Comparison of ENCODE assay signal across 9 cellular contexts in the genomic region with DNA sequence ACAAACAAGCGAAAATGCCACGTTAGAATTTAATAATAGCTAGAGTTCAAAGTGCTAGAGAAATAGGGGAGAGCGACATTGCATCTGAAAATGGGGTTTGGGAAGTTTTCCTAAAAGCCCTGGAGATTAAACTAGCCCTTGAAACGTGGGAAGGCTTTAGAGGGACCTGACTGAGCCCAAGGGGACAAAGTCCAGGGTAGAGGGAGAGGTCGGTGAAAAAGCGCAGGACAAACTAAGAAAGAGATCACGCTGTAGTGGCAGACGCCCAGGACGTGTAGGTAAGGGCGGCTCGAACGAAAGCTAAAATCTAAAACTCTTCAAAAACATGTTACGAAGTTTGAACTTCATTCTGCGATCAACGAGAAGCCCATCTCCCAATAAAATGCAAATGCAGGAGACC. TPM values are rescaled to one million over a fixed set of nuclear protein-coding genes. Genes with fewer than 3 reads are reported as not detected.
DNase-seq lines count a peak whose midpoint lies in the region; ATAC-seq, FAIRE-seq and TF ChIP-seq lines count a peak whose summit lies in the region.
"Had no signal": no experiment of that assay in that cellular context is flagged by ENCODE, and none has a peak within 500 bp of the region (broad histone marks: within the 10 kb centered on the region; RNA-seq: fewer than 3 reads in every experiment).

No MANE protein-coding gene starts in this region.

- TF ChIP-seq EP300 in HepG2 (IDR thresholded peaks at IDR 0.05; ENCODE audit: low read depth in 2 of 2, low read length in 2 of 2) (no peak), HepG2 (CRISPR knock-in tag; IDR thresholded peaks at IDR 0.05; ENCODE audit: borderline replicate concordance) (no peak)

- H3K4me1 ChIP-seq in adrenal gland (replicated peaks in 1 of 2) (no peaks in the 10 kb centered on the region), HepG2 (ENCODE audit: insufficient read depth, low read length) (peaks cover 19% of the 10 kb centered on the region), thyroid gland (peaks cover 0 to 4% of the 10 kb centered on the region in 2 donors)

- CTCF ChIA-PET in activated CD8-positive, alpha-beta memory T cell treated with anti-CD3 and anti-CD28 coated beads, Interleukin-2, amount 10 ng/mL, durations not matched to agents 7 days and 5 days (lab: Charles Lee): no interaction called here
- CTCF ChIA-PET in HepG2 (lab: Yijun Ruan, JAX; ENCODE audit: low intra/inter-chr PET ratio, low total read pairs): no interaction called here

- no peak for TF ChIP-seq RAD21 in HepG2 (CRISPR knock-in tag; IDR thresholded peaks at IDR 0.05)

- H3K27ac Mint-ChIP-seq in activated CD8-positive, alpha-beta memory T cell treated with anti-CD3 and anti-CD28 coated beads, Interleukin-2, amount 10 ng/mL, durations not matched to agents 7 days and 5 days: no peak overlapping the region

- 58 to 84% (median 69%) methylated on average over 13 to 15 of the region's 15 CpGs for WGBS in adrenal gland, 4 donors
- under 1% methylated on average over 13 of the region's 15 CpGs for WGBS in HepG2 (ENCODE audit: low lambda C conversion rate)
- 81% methylated on average over 15 of the region's 15 CpGs for WGBS in thyroid gland, 2 donors

- H3K4me2 ChIP-seq in HepG2 (ENCODE audit: low read depth, low read length): peak overlapping the region; percentile 76

- peak overlapping the region in 1 of 4 donors; percentile 82 for H3K4me3 ChIP-seq in adrenal gland
- H3K4me3 ChIP-seq in HepG2 (replicated peaks in 1 of 3; ENCODE audit: insufficient read depth in 1 of 3, low read depth in 2 of 3, low read length in 3 of 3): peak overlapping the region; percentile 48 to 83 (median 64)
- peak overlapping the region in 1 of 3 donors; percentile 63 for H3K4me3 ChIP-seq in thyroid gland (replicated peaks in 1 of 3)

- peak overlapping the region in 4 of 5 donors; percentile 91 to 98 (median 95) for H3K27ac ChIP-seq in adrenal gland
- peak overlapping the region; percentile 93 for H3K27ac ChIP-seq in HepG2 (ENCODE audit: extremely low read length, insufficient read depth, low read length)
- H3K27ac ChIP-seq in thyroid gland: peak overlapping the region; percentile 93 to 97 (median 97)

- in situ Hi-C loops in HepG2 (cut with HindIII; ENCODE audit: extremely low pct_ligation_motif_present, low pct_unique_long_range_greater_than_20kb): no loop called here

- peaks cover 3% of the 10 kb centered on the region for H3K27me3 ChIP-seq in adrenal gland
- no peaks in the 10 kb centered on the region; a peak in 1 of 5 replicates for H3K27me3 ChIP-seq in HepG2 (ENCODE audit: control insufficient read depth in 1 of 2, insufficient read depth in 2 of 2, low read length in 2 of 2)
- no peaks in the 10 kb centered on the region for H3K27me3 ChIP-seq in thyroid gland

- H3K9me3 Mint-ChIP-seq in activated CD8-positive, alpha-beta memory T cell treated with anti-CD3 and anti-CD28 coated beads, Interleukin-2, amount 10 ng/mL, durations not matched to agents 7 days and 5 days (ENCODE audit: low read depth): no peaks in the 10 kb centered on the region

- no peaks in the 10 kb centered on the region for H3K9me3 ChIP-seq in adrenal gland (replicated peaks in 1 of 3)
- H3K9me3 ChIP-seq in HepG2 (ENCODE audit: low read length): no peaks in the 10 kb centered on the region
- H3K9me3 ChIP-seq in thyroid gland: no peaks in the 10 kb centered on the region

- H3K4me3 Mint-ChIP-seq in activated CD8-positive, alpha-beta memory T cell treated with anti-CD3 and anti-CD28 coated beads, Interleukin-2, amount 10 ng/mL, durations not matched to agents 7 days and 5 days: peak overlapping the region; percentile 80

- peak overlapping the region; percentile 82 for H3K9ac ChIP-seq in HepG2 (ENCODE audit: insufficient read depth, low read depth, low read length)

- TF ChIP-seq CTCF in adrenal gland (IDR thresholded peaks at IDR 0.05) (no peak), HepG2 (CRISPR knock-in tag; IDR thresholded peaks at IDR 0.05) (no peak), thyroid gland (IDR thresholded peaks at IDR 0.05) (no peak)

- no peak for ATAC-seq in activated CD8-positive, alpha-beta memory T cell treated with anti-CD3 and anti-CD28 coated beads, Interleukin-2, amount 10 ng/mL, durations not matched to agents 7 days and 5 days
- peak; percentile 14 for ATAC-seq in HepG2
- no peak for ATAC-seq in HG02571 (IDR thresholded peaks at IDR 0.05; ENCODE audit: unreplicated experiment)
- ATAC-seq in GM19463 (IDR thresholded peaks at IDR 0.05; ENCODE audit: unreplicated experiment): no peak

- intact Hi-C loops in adrenal gland (cut with DNase I) (no loop called here), HepG2 (cut with micrococcal nuclease; ENCODE audit: unreplicated experiment) (loop anchor here (5.0 kb wide), 1 partner anchor 137 kb away; no protein-coding TSS in a partner anchor), thyroid gland (cut with DNase I) (no loop called here)

- no peak for DNase-seq in activated CD8-positive, alpha-beta memory T cell treated with anti-CD3 and anti-CD28 coated beads, Interleukin-2, amount 10 ng/mL, durations not matched to agents 7 days and 5 days
- DNase-seq in activated CD8-positive, alpha-beta memory T cell treated with anti-CD3 and anti-CD28 coated beads, Interleukin-2, amount 50 U/mL, for 48 hours: no peak
- DNase-seq in adrenal gland (no peak), HepG2 (ENCODE audit: low spot score) (peak; percentile 52), thyroid gland (no peak), amygdala (lab: John Stamatoyannopoulos, UW) (no peak)
- DNase-seq: COR-L47 had no signal

- FAIRE-seq in HepG2 (lab: Jason Lieb, UNC): peak; percentile 76

- peaks cover 23% of the 10 kb centered on the region for H3K79me2 ChIP-seq in HepG2 (ENCODE audit: insufficient read depth, low read length)

- H3K36me3 ChIP-seq in adrenal gland (replicated peaks in 1 of 2) (no peaks in the 10 kb centered on the region), HepG2 (replicated peaks in 1 of 2; ENCODE audit: control insufficient read depth in 1 of 2, insufficient read depth in 2 of 2, low read length in 2 of 2) (no peaks in the 10 kb centered on the region), thyroid gland (no peaks in the 10 kb centered on the region)

- TF ChIP-seq POLR2A in adrenal gland (IDR thresholded peaks at IDR 0.05) (no peak), HepG2 (IDR thresholded peaks at IDR 0.05; ENCODE audit: insufficient read depth in 1 of 2, low read depth in 2 of 2, low read length in 2 of 2) (0 out of 4 replicates have a peak, but pooled peaks of 1 of the 2 experiments have one; percentile 14), thyroid gland (IDR thresholded peaks at IDR 0.05) (no peak)

- H4K20me1 ChIP-seq in HepG2 (ENCODE audit: insufficient read depth, low read length): no peaks in the 10 kb centered on the region

- H2AFZ ChIP-seq in HepG2 (ENCODE audit: low read length): no peak overlapping the region

- no TSS peak for BruUV-seq in HepG2 (replicated peaks; lab: Mats Ljungman, UMichigan)

- H3K36me3 Mint-ChIP-seq in activated CD8-positive, alpha-beta memory T cell treated with anti-CD3 and anti-CD28 coated beads, Interleukin-2, amount 10 ng/mL, durations not matched to agents 7 days and 5 days: peaks cover 3% of the 10 kb centered on the region

- peaks cover 17% of the 10 kb centered on the region for H3K4me1 Mint-ChIP-seq in activated CD8-positive, alpha-beta memory T cell treated with anti-CD3 and anti-CD28 coated beads, Interleukin-2, amount 10 ng/mL, durations not matched to agents 7 days and 5 days

- H3K27me3 Mint-ChIP-seq in activated CD8-positive, alpha-beta memory T cell treated with anti-CD3 and anti-CD28 coated beads, Interleukin-2, amount 10 ng/mL, durations not matched to agents 7 days and 5 days: no peaks in the 10 kb centered on the region

- POLR2A ChIA-PET in HepG2 (lab: Yijun Ruan, JAX): interaction anchor here (1.0 kb wide), 1 partner anchor 8 kb away, joined by 3 read pairs; no protein-coding TSS in a partner anchor

RNA-seq across cellular contexts. Expression of a gene that starts 1.1 kb away (rescaled TPM):
- total RNA-seq in activated CD8-positive, alpha-beta memory T cell treated with anti-CD3 and anti-CD28 coated beads, Interleukin-2, amount 10 ng/mL, durations not matched to agents 7 days and 5 days: 10 to 100 TPM; 13.1 to 13.3 TPM
- 10 to 100 TPM; 14.6 to 29.9 (median 20.9) TPM for total RNA-seq in adrenal gland
- 10 to 100 TPM in 1 of 3 donors, 1 to 10 TPM in 2; 3.3 to 13.8 (median 4.6) TPM for polyA plus RNA-seq in adrenal gland
- total RNA-seq in HepG2 (2016; rRNA removed; fragmentation: Illumina TruSeq; extraction: Trizol): 16.0 and 16.9 TPM in 2 replicates
- total RNA-seq in HepG2 (2016; cell fraction: cytosol; rRNA removed; fragmentation: Illumina TruSeq; extraction: Trizol; ENCODE audit: low read depth): 4.8 and 5.5 TPM in 2 replicates
- total RNA-seq in HepG2 (2016; cell fraction: insoluble cytoplasmic fraction; rRNA removed; fragmentation: Illumina TruSeq; extraction: Trizol): 15.8 and 17.4 TPM in 2 replicates
- 7.3 and 7.8 TPM in 2 replicates for total RNA-seq in HepG2 (2016; cell fraction: membrane; rRNA removed; fragmentation: Illumina TruSeq; extraction: Trizol)
- 28.6 and 28.9 TPM in 2 replicates for total RNA-seq in HepG2 (2016; cell fraction: nucleus; rRNA removed; fragmentation: Illumina TruSeq; extraction: Trizol)
- polyA plus RNA-seq in HepG2 (2011; rRNA removed): 8.3 and 8.5 TPM in 2 replicates
- polyA plus RNA-seq in HepG2 (2011; cell fraction: cytosol; rRNA removed): 3.1 and 5.3 TPM in 2 replicates
- polyA plus RNA-seq in HepG2 (2011; cell fraction: nucleus; rRNA removed): 6.6 and 7.9 TPM in 2 replicates
- 10.5 and 13.0 TPM in 2 replicates for polyA plus RNA-seq in HepG2 (2012)
- polyA plus RNA-seq in HepG2 (2016; cell fraction: cytosol; fragmentation: Illumina TruSeq; extraction: Trizol; ENCODE audit: low read depth): 1.1 and 1.2 TPM in 2 replicates
- 12.5 and 14.1 TPM in 2 replicates for polyA plus RNA-seq in HepG2 (2016; cell fraction: insoluble cytoplasmic fraction; fragmentation: Illumina TruSeq; extraction: Trizol; ENCODE audit: low read depth)
- 2.6 and 2.8 TPM in 2 replicates for polyA plus RNA-seq in HepG2 (2016; cell fraction: membrane; fragmentation: Illumina TruSeq; extraction: Trizol; ENCODE audit: low read depth)
- 27.2 and 27.4 TPM in 2 replicates for polyA plus RNA-seq in HepG2 (2016; cell fraction: nucleus; fragmentation: Illumina TruSeq; extraction: Trizol; ENCODE audit: insufficient read depth, low read depth)
- polyA minus RNA-seq in HepG2 (2011; rRNA and poly(A)+ RNA removed; ENCODE audit: low replicate concordance): 7.6 and 13.7 TPM in 2 replicates
- polyA minus RNA-seq in HepG2 (2011; cell fraction: cytosol; rRNA and poly(A)+ RNA removed): 13.0 and 15.3 TPM in 2 replicates
- 34.8 and 37.4 TPM in 2 replicates for polyA minus RNA-seq in HepG2 (2011; cell fraction: nucleus; rRNA and poly(A)+ RNA removed)
- total RNA-seq in thyroid gland: 10 to 100 TPM; 22.8 to 40.3 (median 26.2) TPM

RNA-seq across cellular contexts. Expression of a gene that starts 31.4 kb away (rescaled TPM):
- total RNA-seq in activated CD8-positive, alpha-beta memory T cell treated with anti-CD3 and anti-CD28 coated beads, Interleukin-2, amount 10 ng/mL, durations not matched to agents 7 days and 5 days: not detected
- total RNA-seq in adrenal gland: not detected
- polyA plus RNA-seq in adrenal gland: not detected
- not detected in 2 replicates for total RNA-seq in HepG2 (2016; rRNA removed; fragmentation: Illumina TruSeq; extraction: Trizol)
- not detected in 2 replicates for total RNA-seq in HepG2 (2016; cell fraction: cytosol; rRNA removed; fragmentation: Illumina TruSeq; extraction: Trizol; ENCODE audit: low read depth)
- not detected in 2 replicates for total RNA-seq in HepG2 (2016; cell fraction: insoluble cytoplasmic fraction; rRNA removed; fragmentation: Illumina TruSeq; extraction: Trizol)
- total RNA-seq in HepG2 (2016; cell fraction: membrane; rRNA removed; fragmentation: Illumina TruSeq; extraction: Trizol): not detected in 2 replicates
- total RNA-seq in HepG2 (2016; cell fraction: nucleus; rRNA removed; fragmentation: Illumina TruSeq; extraction: Trizol): not detected in 2 replicates
- not detected in 2 replicates for polyA plus RNA-seq in HepG2 (2011; rRNA removed)
- polyA plus RNA-seq in HepG2 (2011; cell fraction: cytosol; rRNA removed): not detected in 2 replicates
- not detected in 2 replicates for polyA plus RNA-seq in HepG2 (2011; cell fraction: nucleus; rRNA removed)
- not detected in 2 replicates for polyA plus RNA-seq in HepG2 (2012)
- polyA plus RNA-seq in HepG2 (2016; cell fraction: cytosol; fragmentation: Illumina TruSeq; extraction: Trizol; ENCODE audit: low read depth): not detected in 2 replicates
- not detected in 2 replicates for polyA plus RNA-seq in HepG2 (2016; cell fraction: insoluble cytoplasmic fraction; fragmentation: Illumina TruSeq; extraction: Trizol; ENCODE audit: low read depth)
- polyA plus RNA-seq in HepG2 (2016; cell fraction: membrane; fragmentation: Illumina TruSeq; extraction: Trizol; ENCODE audit: low read depth): not detected in 2 replicates
- polyA plus RNA-seq in HepG2 (2016; cell fraction: nucleus; fragmentation: Illumina TruSeq; extraction: Trizol; ENCODE audit: insufficient read depth, low read depth): not detected in 2 replicates
- polyA minus RNA-seq in HepG2 (2011; rRNA and poly(A)+ RNA removed; ENCODE audit: low replicate concordance): not detected in 2 replicates
- polyA minus RNA-seq in HepG2 (2011; cell fraction: cytosol; rRNA and poly(A)+ RNA removed): not detected in 2 replicates
- polyA minus RNA-seq in HepG2 (2011; cell fraction: nucleus; rRNA and poly(A)+ RNA removed): not detected in 2 replicates
- total RNA-seq in thyroid gland: not detected
